Comparison of ENCODE assay signal across 26 cellular contexts in the genomic region with DNA sequence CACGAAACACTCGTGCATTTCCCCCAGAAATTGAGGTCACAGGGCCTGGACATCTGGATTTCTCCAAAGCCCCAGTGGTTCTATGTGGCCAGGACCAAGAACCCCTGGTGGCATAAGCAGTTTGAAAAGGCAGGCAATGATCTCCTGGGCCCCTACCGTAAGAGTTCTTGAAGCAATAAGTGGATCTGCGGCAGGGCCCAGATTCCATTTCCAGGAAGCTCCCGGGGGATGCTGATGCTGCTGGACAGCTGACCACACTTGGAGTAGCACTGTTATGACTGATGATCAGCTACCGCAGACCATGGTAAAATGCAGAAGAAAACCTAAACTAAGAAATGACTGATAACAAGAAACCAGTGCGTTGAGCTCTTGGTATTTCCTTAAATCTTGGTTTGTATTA.
"Had no signal": no experiment of that assay in that cellular context is flagged by ENCODE, and none has a peak within 500 bp of the region (broad histone marks: within the 10 kb centered on the region; RNA-seq: fewer than 3 reads in every experiment).

No MANE protein-coding gene starts in this region.

- H3K36me3 ChIP-seq: pancreas, prostate gland, thyroid gland, transverse colon had no signal

- H2AFZ ChIP-seq: hepatocyte had no signal

- H3K4me3 ChIP-seq: hepatocyte, lower lobe of right lung, pancreas, prostate gland, skin epidermis, stomach, testis, thyroid gland, transverse colon, upper lobe of left lung, vagina had no signal

- H3K27me3 ChIP-seq: hepatocyte, pancreas, testis, thyroid gland, transverse colon, upper lobe of left lung, vagina had no signal

- H3K4me1 ChIP-seq: pancreas, prostate gland, testis, vagina had no signal

- H3K9me3 ChIP-seq: lower lobe of right lung, pancreas, prostate gland, stomach, testis, thyroid gland, transverse colon, upper lobe of left lung, vagina had no signal

- DNase-seq: islet precursor cell; lower lobe of right lung; mammary epithelial cell; mesendoderm; naive B cell; natural killer cell; nephron progenitor cell; pancreas; posterior cingulate gyrus; retina; right cardiac atrium; stimulated activated CD4-positive, alpha-beta T cell treated with anti-CD3 and anti-CD28 coated beads, Interleukin-12 subunit alpha, Interleukin-12 subunit beta, amount 100 ng/mL, for 4 hours; stimulated activated CD4-positive, alpha-beta T cell treated with anti-CD3 and anti-CD28 coated beads, Interleukin-15, amount 100 ng/mL, for 24 hours; stimulated activated CD4-positive, alpha-beta T cell treated with anti-CD3 and anti-CD28 coated beads, Interleukin-2, amount 100 ng/mL, for 24 hours; stimulated activated CD4-positive, alpha-beta T cell treated with anti-CD3 and anti-CD28 coated beads, Interleukin-4, amount 100 ng/mL, for 1 hour; stimulated activated naive B cell treated with anti-CD40 and anti-IgM and Interleukin-4, amounts not matched to agents 10 μg/mL and 1 μg/mL and 100 μg/mL, for 72 hours; stimulated activated naive CD8-positive, alpha-beta T cell treated with anti-CD3 and anti-CD28 coated beads, Interleukin-15, Interleukin-2, amounts not matched to agents 100 U/mL and 50 U/mL, for 24 hours; stomach; testis; thyroid gland; transverse colon; upper lobe of left lung had no signal

- H3K4me2 ChIP-seq: hepatocyte had no signal

- H3K27ac ChIP-seq: hepatocyte, lower lobe of right lung, pancreas, prostate gland, skin epidermis, stomach, testis, thyroid gland, transverse colon, upper lobe of left lung, vagina had no signal
